In the genomic region with DNA sequence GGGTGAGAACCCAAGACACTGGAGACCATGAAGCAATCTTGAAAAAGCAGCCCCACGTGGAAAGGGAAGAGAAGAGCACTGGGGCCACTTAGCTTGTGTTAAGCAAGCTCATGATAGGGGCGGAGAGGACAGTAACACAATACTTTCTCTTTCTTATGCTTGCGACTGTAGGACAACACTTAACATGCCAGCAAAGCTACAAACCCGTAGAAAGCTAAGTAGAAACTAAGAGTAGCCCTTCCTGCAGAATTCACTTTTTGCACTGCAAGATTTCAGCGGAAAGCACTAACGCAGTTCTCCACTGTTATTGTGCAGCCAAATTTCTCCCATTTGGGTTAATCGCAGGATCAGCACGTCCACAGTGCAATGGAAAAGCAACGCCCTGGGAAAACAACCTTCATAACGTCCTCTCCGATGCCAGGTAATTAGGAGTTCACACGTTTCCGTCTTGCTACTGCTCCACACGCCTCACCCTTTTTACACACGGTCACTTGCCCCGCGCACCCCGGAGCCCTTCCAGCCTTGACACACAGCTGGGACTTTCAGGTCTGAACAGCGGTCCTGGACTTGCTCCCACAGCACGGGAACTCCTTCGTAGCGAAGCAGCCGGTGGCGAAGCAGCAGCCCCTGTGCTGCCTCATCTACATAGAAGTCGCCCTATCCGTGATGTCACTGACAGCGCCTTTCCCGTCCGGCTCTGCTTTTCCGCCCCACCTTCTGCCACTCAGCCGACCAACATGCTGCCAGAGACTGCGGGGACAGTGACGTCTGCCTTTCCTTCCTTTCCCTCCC, we compare ENCODE assay signal across 8 cellular contexts.
DNase-seq lines count a peak whose midpoint lies in the region; ATAC-seq, FAIRE-seq and TF ChIP-seq lines count a peak whose summit lies in the region.

No MANE protein-coding gene starts in this region.

- intact Hi-C loops in Right ventricle myocardium inferior (cut with DNase I) (no loop called here), pancreas (cut with DNase I) (no loop called here), tibial artery (cut with DNase I; ENCODE audit: low total_unique reads) (no loop called here)

- H3K9me3 Mint-ChIP-seq in activated naive CD4-positive, alpha-beta T cell treated with anti-CD3 and anti-CD28 coated beads, Interleukin-2, amount 50 U/mL, for 24 hours, result no peaks in the 10 kb centered on the region

- peaks cover 4% of the 10 kb centered on the region for H3K27me3 ChIP-seq in Loucy (ENCODE audit: insufficient read depth, low read length, poor library complexity, severe bottlenecking)
- H3K27me3 ChIP-seq in pancreas, result no peaks in the 10 kb centered on the region
- H3K27me3 ChIP-seq in tibial artery, result peaks cover 0 to 6% of the 10 kb centered on the region in 2 donors

- DNase-seq in EH (ENCODE audit: low read depth) (peak; percentile 81), H4 (ENCODE audit: low spot score) (peak; percentile 96), SK-N-DZ (ENCODE audit: low spot score) (peak; percentile 17), Right ventricle myocardium inferior (ENCODE audit: missing footprints) (peak; percentile 90), pancreas (peak; percentile 76 to 91 (median 83)), tibial artery (peak; percentile 73 to 87)

- 0 out of 2 replicates have a peak, but pooled peaks cover 2% of the 10 kb centered on the region for H3F3A ChIP-seq in Loucy (ENCODE audit: low read depth)

- H3K4me1 ChIP-seq in Loucy (ENCODE audit: insufficient read depth, low read length, poor library complexity, severe bottlenecking) (peaks cover 18% of the 10 kb centered on the region), pancreas (peaks cover 0 to 6% (median 4%) of the 10 kb centered on the region in 3 donors), tibial artery (peaks cover 0 to 21% (median 10%) of the 10 kb centered on the region in 4 donors)

- TF ChIP-seq CTCF in Loucy (conservative IDR thresholded peaks at IDR 0.05; ENCODE audit: low read length) (no peak), pancreas (IDR thresholded peaks at IDR 0.05) (no peak), tibial artery (IDR thresholded peaks at IDR 0.05) (no peak)

- no peaks in the 10 kb centered on the region for H4K20me1 ChIP-seq in Loucy (ENCODE audit: insufficient read depth, low read length, poor library complexity, severe bottlenecking)

- H3K4me3 Mint-ChIP-seq in activated naive CD4-positive, alpha-beta T cell treated with anti-CD3 and anti-CD28 coated beads, Interleukin-2, amount 50 U/mL, for 24 hours, result peak overlapping the region; percentile 98

- H3K9ac ChIP-seq in Loucy (ENCODE audit: low read depth, low read length, poor library complexity, severe bottlenecking), result peak overlapping the region; percentile 70

- H3K9me2 ChIP-seq in Loucy (replicated peaks; ENCODE audit: low read depth, low read length), result no peaks in the 10 kb centered on the region

- peak overlapping the region; percentile 38 to 70 (median 54) for H3K27ac ChIP-seq in pancreas
- H3K27ac ChIP-seq in tibial artery, result peak overlapping the region; percentile 44 to 69

- no peak for FAIRE-seq in pancreas (lab: Jason Lieb, UNC)

- no peaks in the 10 kb centered on the region for H3K79me2 ChIP-seq in Loucy (ENCODE audit: insufficient read depth, low read length)

- peak; percentile 93 for ATAC-seq in Right ventricle myocardium inferior
- peak; percentile 89 to 96 (median 92) for ATAC-seq in pancreas

- WGBS in pancreas, 2 donors, result 0% methylated on average over 33 of the region's 33 CpGs

- peak overlapping the region; percentile 100 for H3K27ac Mint-ChIP-seq in activated naive CD4-positive, alpha-beta T cell treated with anti-CD3 and anti-CD28 coated beads, Interleukin-2, amount 50 U/mL, for 24 hours

- H3K4me2 ChIP-seq in Loucy (ENCODE audit: low read depth, low read length, poor library complexity, severe bottlenecking), result peak overlapping the region; percentile 95

- H3K27me3 Mint-ChIP-seq in activated naive CD4-positive, alpha-beta T cell treated with anti-CD3 and anti-CD28 coated beads, Interleukin-2, amount 50 U/mL, for 24 hours, result peaks cover 5% of the 10 kb centered on the region

- H3K36me3 Mint-ChIP-seq in activated naive CD4-positive, alpha-beta T cell treated with anti-CD3 and anti-CD28 coated beads, Interleukin-2, amount 50 U/mL, for 24 hours, result no peaks in the 10 kb centered on the region

- H3K9me3 ChIP-seq in Loucy (ENCODE audit: insufficient read depth, low read depth, low read length) (no peaks in the 10 kb centered on the region), pancreas (no peaks in the 10 kb centered on the region), tibial artery (no peaks in the 10 kb centered on the region)

- H2AFZ ChIP-seq in Loucy (ENCODE audit: low read length), result peak overlapping the region; percentile 83

- peak overlapping the region; percentile 76 for H3K4me3 ChIP-seq in Loucy (ENCODE audit: low read length, poor library complexity, severe bottlenecking)
- peak overlapping the region; percentile 14 to 44 (median 31) for H3K4me3 ChIP-seq in pancreas
- H3K4me3 ChIP-seq in tibial artery, result peak overlapping the region; percentile 45 to 50

- H3K36me3 ChIP-seq in Loucy (ENCODE audit: insufficient read depth, low read length) (no peaks in the 10 kb centered on the region), pancreas (no peaks in the 10 kb centered on the region), tibial artery (no peaks in the 10 kb centered on the region)

- peaks cover 35% of the 10 kb centered on the region for H3K4me1 Mint-ChIP-seq in activated naive CD4-positive, alpha-beta T cell treated with anti-CD3 and anti-CD28 coated beads, Interleukin-2, amount 50 U/mL, for 24 hours

Comparison
In these comparisons a context has a peak if more than half of its experiments do, and no peak if none do; other contexts are left out.
1. Peak in every context shown above with its lines: DNase-seq, ATAC-seq, H3K4me3 ChIP-seq and H3K27ac ChIP-seq.
2. DNase-seq: peak in every context shown above with its lines; median percentile 96 in H4; 90 in Right ventricle myocardium inferior; 83 in pancreas; 81 in EH; 80 in tibial artery; 17 in SK-N-DZ.